In genomic region chr1:236908669-236909068, GRCh38 we compare ENCODE assay signal across 6 cellular contexts.
"Had no signal": no experiment of that assay in that cellular context is flagged by ENCODE, and none has a peak within 500 bp of the region (broad histone marks: within the 10 kb centered on the region; RNA-seq: fewer than 3 reads in every experiment).

No MANE protein-coding gene starts in this region.

- H3K4me3 Mint-ChIP-seq: IgD-negative memory B cell had no signal

- DNase-seq: IMR-90, KBM-7 had no signal

- H3K27me3 Mint-ChIP-seq: IgD-negative memory B cell had no signal

- H3K27ac ChIP-seq: HL-60 had no signal

- FAIRE-seq: HepG2, HTR-8/SVneo had no signal

- H3K27ac Mint-ChIP-seq: IgD-negative memory B cell had no signal

- H3K4me1 Mint-ChIP-seq: IgD-negative memory B cell had no signal

- ATAC-seq: HepG2 had no signal
